ENCODE assay signal across 10 cellular contexts in genomic region chr2:97713296-97714083, GRCh38. TPM values are rescaled to one million over a fixed set of nuclear protein-coding genes. Genes with fewer than 3 reads are reported as not detected.
A peak's percentile ranks its signal among the peaks of the same experiment; 100 is the strongest.
DNase-seq lines count a peak whose midpoint lies in the region; ATAC-seq and TF ChIP-seq lines count a peak whose summit lies in the region.
"Had no signal": no experiment of that assay in that cellular context is flagged by ENCODE, and none has a peak within 500 bp of the region (broad histone marks: within the 10 kb centered on the region; RNA-seq: fewer than 3 reads in every experiment).

TSS of gene ZAP70 (plus strand) at chr2:97713576. CDS start at chr2:97724037, 10,461 bp downstream.

- H3K4me1 ChIP-seq in rectal smooth muscle tissue (ENCODE audit: control insufficient read depth, insufficient read depth, low read length): no peaks in the 10 kb centered on the region

- peak within 1 kb of the TSS; percentile 99 for H3K4me3 Mint-ChIP-seq in CD4-positive, alpha-beta T cell
- H3K4me3 Mint-ChIP-seq in WTC11: no peak within 1 kb of the TSS

- TF ChIP-seq CTCF in CD4-positive, alpha-beta T cell (IDR thresholded peaks at IDR 0.05): no peak
- TF ChIP-seq CTCF in WTC11 (IDR thresholded peaks at IDR 0.05): no peak

- CTCF ChIA-PET in CD4-positive, alpha-beta T cell (lab: Charles Lee): interaction anchor here (0.6 to 2.3 kb wide), 6 partner anchors 13 to 123 kb away, joined by 3 to 15 read pairs (median 8); no protein-coding TSS in a partner anchor
- CTCF ChIA-PET in WTC11 (lab: Charles Lee): interaction anchor here (0.7 to 9.2 kb wide), 5 partner anchors 14 to 123 kb away, joined by 3 to 124 read pairs (median 5); no protein-coding TSS in a partner anchor

- no peaks in the 10 kb centered on the region for H3K27me3 ChIP-seq in CD4-positive, alpha-beta T cell (ENCODE audit: control insufficient read depth, insufficient read depth, low read length)
- H3K27me3 ChIP-seq in rectal smooth muscle tissue (ENCODE audit: control insufficient read depth, insufficient read depth, low read length): no peaks in the 10 kb centered on the region

- peak within 1 kb of the TSS; percentile 88 for H3K27ac ChIP-seq in CD4-positive, alpha-beta T cell (ENCODE audit: low read depth, low read length)
- H3K27ac ChIP-seq in rectal smooth muscle tissue (ENCODE audit: low read depth, low read length): no peak within 1 kb of the TSS
- H3K27ac ChIP-seq: GM23248 had no signal

- intact Hi-C loops in CD4-positive, alpha-beta T cell (cut with DNase I, micrococcal nuclease): loop anchor here (2.0 to 10.0 kb wide), 4 partner anchors 15 to 1111 kb away; partner anchors contain the start of genes ACTR1B (in 1 of the 2) and TMEM131 (in 1 of the 2)

- ATAC-seq in CD4-positive, alpha-beta T cell (ENCODE audit: poor library complexity): peak; percentile 71
- ATAC-seq in WTC11: no peak
- ATAC-seq in GM19395 (IDR thresholded peaks at IDR 0.05; ENCODE audit: unreplicated experiment): no peak
- no peak for ATAC-seq in GM21619 (IDR thresholded peaks at IDR 0.05; ENCODE audit: unreplicated experiment)

- peaks cover 84% of the 10 kb centered on the region for H3K4me1 Mint-ChIP-seq in CD4-positive, alpha-beta T cell (ENCODE audit: low read depth)
- H3K4me1 Mint-ChIP-seq in WTC11: peaks cover 12% of the 10 kb centered on the region

- POLR2A ChIA-PET in CD4-positive, alpha-beta T cell (lab: Charles Lee): interaction anchor here (0.7 to 3.7 kb wide), 13 partner anchors 10 to 751 kb away, joined by 3 to 42 read pairs (median 7); partner anchors contain the start of genes ACTR1B, ANKRD36B and COX5B
- POLR2A ChIA-PET in WTC11 (lab: Charles Lee): interaction anchor here (1.3 kb wide), 1 partner anchor 13 kb away, joined by 4 read pairs; no protein-coding TSS in a partner anchor

- no peaks in the 10 kb centered on the region for H3K9me3 ChIP-seq in CD4-positive, alpha-beta T cell (ENCODE audit: control insufficient read depth, low read length)

- peaks cover 52% of the 10 kb centered on the region for H3K36me3 Mint-ChIP-seq in CD4-positive, alpha-beta T cell (ENCODE audit: low read depth)
- 0 out of 2 replicates have a peak, but pooled peaks cover 2% of the 10 kb centered on the region for H3K36me3 Mint-ChIP-seq in WTC11

- no peak within 1 kb of the TSS for H3K9ac ChIP-seq in rectal smooth muscle tissue (ENCODE audit: low read length)
- H3K9ac ChIP-seq: GM23248 had no signal

- H3K4me3 ChIP-seq in rectal smooth muscle tissue (ENCODE audit: low read length): peak within 1 kb of the TSS; percentile 23
- H3K4me3 ChIP-seq: GM23248 had no signal

- peak; percentile 40 to 76 (median 60) for DNase-seq in CD4-positive, alpha-beta T cell
- DNase-seq in WTC11 (ENCODE audit: low spot score): no peak
- DNase-seq in activated naive CD8-positive, alpha-beta T cell treated with anti-CD3 and anti-CD28 coated beads, Interleukin-2, amount 50 U/mL, for 16 hours (ENCODE audit: low read depth, low spot score): peak; percentile 34
- DNase-seq in inferior parietal cortex (ENCODE audit: extremely low spot score): no peak
- no peak for DNase-seq in NCI-H146 treated with DMSO at 0.1 percent for 48 hours (lab: John Stamatoyannopoulos, UW; ENCODE audit: unreplicated experiment)
- DNase-seq: GM23248 had no signal

- H3K27ac Mint-ChIP-seq in CD4-positive, alpha-beta T cell: peak within 1 kb of the TSS; percentile 98
- H3K27ac Mint-ChIP-seq in WTC11: peak within 1 kb of the TSS; percentile 36; the same call in 1 of the 2 replicates

- H3K9me3 Mint-ChIP-seq in CD4-positive, alpha-beta T cell: no peaks in the 10 kb centered on the region
- peaks cover 3% of the 10 kb centered on the region; the same call in 1 of the 2 replicates for H3K9me3 Mint-ChIP-seq in WTC11

- H3K27me3 Mint-ChIP-seq in CD4-positive, alpha-beta T cell: no peaks in the 10 kb centered on the region
- peaks cover 4% of the 10 kb centered on the region for H3K27me3 Mint-ChIP-seq in WTC11 (ENCODE audit: low read depth)

- no peaks in the 10 kb centered on the region for H3K36me3 ChIP-seq in rectal smooth muscle tissue (ENCODE audit: control insufficient read depth, insufficient read depth, low read length)

TF ChIP-seq in WTC11, 78 proteins besides CTCF, POLR2A, EP300 and RAD21:
- TF ChIP-seq NFATC4 (CRISPR knock-in tag; IDR thresholded peaks at IDR 0.05): no peak
- TF ChIP-seq SMAD4 (CRISPR knock-in tag; IDR thresholded peaks at IDR 0.05): no peak
- no peak for TF ChIP-seq ZBTB43 (CRISPR knock-in tag; IDR thresholded peaks at IDR 0.05)
- TF ChIP-seq E2F4 (CRISPR knock-in tag; IDR thresholded peaks at IDR 0.05; ENCODE audit: borderline replicate concordance, low read depth): no peak
- no peak for TF ChIP-seq MAX (CRISPR knock-in tag; IDR thresholded peaks at IDR 0.05)
- TF ChIP-seq ATF3 (CRISPR knock-in tag; conservative IDR thresholded peaks at IDR 0.05): no peak
- TF ChIP-seq ZNF416 (CRISPR knock-in tag; IDR thresholded peaks at IDR 0.05): no peak
- TF ChIP-seq ELF4 (CRISPR knock-in tag; IDR thresholded peaks at IDR 0.05; ENCODE audit: low read depth): no peak
- TF ChIP-seq TP53 (CRISPR knock-in tag; IDR thresholded peaks at IDR 0.05): no peak

RNA-seq across cellular contexts. Expression of gene ZAP70, which starts in this region (rescaled TPM):
- 100 to 1,000 TPM; 440 to 470 TPM for total RNA-seq in CD4-positive, alpha-beta T cell
- 0.61 to 0.73 TPM (median 0.64 TPM) in 3 replicates for total RNA-seq in WTC11 (2021)
- total RNA-seq: GM23248, lung microvascular endothelial cell had no signal

Comparison
In these comparisons a context has a peak if more than half of its experiments do, and no peak if none do; other contexts are left out.
1. RNA of gene ZAP70 (total RNA-seq): 440 to 470 TPM in CD4-positive, alpha-beta T cell; 0.61 to 0.73 TPM in WTC11; every median in the first group is over 100 times any median in the second.
2. DNase-seq: peak in CD4-positive, alpha-beta T cell (10 of 10) and activated naive CD8-positive, alpha-beta T cell treated with anti-CD3 and anti-CD28 coated beads, Interleukin-2, amount 50 U/mL, for 16 hours (single experiment); none in WTC11 (single experiment), inferior parietal cortex (single experiment) and NCI-H146 treated with DMSO at 0.1 percent for 48 hours (single experiment).